Comparison of ENCODE assay signal across 16 cellular contexts in genomic region chr2:156689945-156690344, GRCh38.
DNase-seq lines count a peak whose midpoint lies in the region; ATAC-seq and TF ChIP-seq lines count a peak whose summit lies in the region.
"Had no signal": no experiment of that assay in that cellular context is flagged by ENCODE, and none has a peak within 500 bp of the region (broad histone marks: within the 10 kb centered on the region; RNA-seq: fewer than 3 reads in every experiment).

No MANE protein-coding gene starts in this region.

- H3K79me2 ChIP-seq in GM23338 (replicated peaks; ENCODE audit: insufficient read depth) = no peaks in the 10 kb centered on the region
- H3K79me2 ChIP-seq in mesendoderm (ENCODE audit: control insufficient read depth, insufficient read depth, low read length) = no peaks in the 10 kb centered on the region

- H3K18ac ChIP-seq in mesendoderm (ENCODE audit: low read length) = no peak overlapping the region

- H3K9me3 Mint-ChIP-seq in GM23338 = peaks cover 6% of the 10 kb centered on the region; the same call in 2 of the 3 replicates

- no peaks in the 10 kb centered on the region for H3K9me2 ChIP-seq in GM23338 (ENCODE audit: insufficient read depth)

- H3K4ac ChIP-seq in mesendoderm (ENCODE audit: low read depth, low read length) = no peak overlapping the region

- no CpG with 5 or more reads among the region's 1 CpG for whole genome bisulfite sequencing in mesendoderm (ENCODE audit: extremely low coverage, insufficient coverage, low lambda C conversion rate)

- H2BK15ac ChIP-seq in mesendoderm (replicated peaks; ENCODE audit: low read depth) = no peak overlapping the region

- H2BK5ac ChIP-seq in mesendoderm (ENCODE audit: low read length) = no peak overlapping the region

- no peaks in the 10 kb centered on the region for H3K36me3 ChIP-seq in GM23338 (ENCODE audit: insufficient read depth)
- H3K36me3 ChIP-seq in mesendoderm (ENCODE audit: control insufficient read depth, insufficient read depth, low read length) = no peaks in the 10 kb centered on the region

- no peaks in the 10 kb centered on the region for H4K20me1 ChIP-seq in GM23338 (replicated peaks; ENCODE audit: insufficient read depth)

- no peak overlapping the region for H3K27ac Mint-ChIP-seq in GM23338
- H3K27ac Mint-ChIP-seq: CD4-positive, alpha-beta memory T cell had no signal

- peak overlapping the region; percentile 33 for H4K5ac ChIP-seq in mesendoderm (ENCODE audit: low read length)

- peaks cover 14% of the 10 kb centered on the region for H3K4me1 Mint-ChIP-seq in GM23338
- H3K4me1 Mint-ChIP-seq: CD4-positive, alpha-beta memory T cell had no signal

- no peaks in the 10 kb centered on the region for H3K79me1 ChIP-seq in mesendoderm (ENCODE audit: low read length)

- H2BK120ac ChIP-seq in mesendoderm (ENCODE audit: low read depth, low read length) = no peak overlapping the region

- no peak for TF ChIP-seq CTCF in GM23338 (conservative IDR thresholded peaks at IDR 0.05; ENCODE audit: low read depth in 2 of 2)

- no peak overlapping the region for H3K4me3 Mint-ChIP-seq in GM23338
- H3K4me3 Mint-ChIP-seq: CD4-positive, alpha-beta memory T cell had no signal

- no peak overlapping the region for H3K9ac ChIP-seq in mesendoderm (ENCODE audit: low read length)

- H3K27ac ChIP-seq in GM23338 (ENCODE audit: low read depth) = no peak overlapping the region
- no peak overlapping the region for H3K27ac ChIP-seq in mesendoderm (ENCODE audit: low read depth, low read length)

- no peak overlapping the region for H4K8ac ChIP-seq in mesendoderm (ENCODE audit: low read depth, low read length)

- DNase-seq in GM23338 (ENCODE audit: low spot score) (no peak), OCI-M1 (lab: John Stamatoyannopoulos, UW) (peak; percentile 26), mesendoderm (no peak), nucleus accumbens (lab: John Stamatoyannopoulos, UW) (no peak), NCI-H1694 (lab: John Stamatoyannopoulos, UW) (no peak)
- DNase-seq: C1 segment of cervical spinal cord; Calu3; CD4-positive, alpha-beta memory T cell; COR-L47; EL; GDM1; GOT3; H7; HCEC 1CT had no signal

- no peak overlapping the region for H3K23ac ChIP-seq in mesendoderm (ENCODE audit: low read length)

- H3K27me3 ChIP-seq in GM23338 (ENCODE audit: insufficient read depth) (no peaks in the 10 kb centered on the region), mesendoderm (ENCODE audit: insufficient read depth, low read length, poor library complexity) (no peaks in the 10 kb centered on the region)

- H3K27me3 Mint-ChIP-seq in GM23338 (ENCODE audit: insufficient read depth, low read depth, poor library complexity) = no peaks in the 10 kb centered on the region

- peaks cover 8% of the 10 kb centered on the region; the same call in 1 of the 3 replicates for H3K36me3 Mint-ChIP-seq in GM23338 (ENCODE audit: low read depth)
- H3K36me3 Mint-ChIP-seq: CD4-positive, alpha-beta memory T cell had no signal

- H3F3A ChIP-seq in GM23338 (replicated peaks; ENCODE audit: low read depth) = no peaks in the 10 kb centered on the region

- H3K4me2 ChIP-seq in GM23338 (no peak overlapping the region), mesendoderm (ENCODE audit: low read length) (no peak overlapping the region)

- ATAC-seq in GM23338 (no peak), HG02642 (IDR thresholded peaks at IDR 0.05; ENCODE audit: poor library complexity, unreplicated experiment) (no peak)
- ATAC-seq: GM12878 had no signal

- H3K56ac ChIP-seq in mesendoderm (ENCODE audit: low read length) = no peak overlapping the region

- H3K4me3 ChIP-seq in GM23338 (no peak overlapping the region), mesendoderm (ENCODE audit: low read length) (no peak overlapping the region)
- H3K4me3 ChIP-seq: GM12878 had no signal

- 0 out of 2 replicates have a peak, but pooled peaks cover 10% of the 10 kb centered on the region for H3K4me1 ChIP-seq in GM23338 (ENCODE audit: insufficient read depth)
- H3K4me1 ChIP-seq in mesendoderm (ENCODE audit: control insufficient read depth, low read depth, low read length) = peaks cover 3% of the 10 kb centered on the region

- H2AFZ ChIP-seq in GM23338 = peak overlapping the region; percentile 83; the same call in 1 of the 2 replicates

- no peak overlapping the region for H2AK5ac ChIP-seq in mesendoderm (ENCODE audit: low read length)

TF ChIP-seq in GM23338, 12 proteins besides CTCF, POLR2A, EP300 and RAD21 (continues in another document):
- TF ChIP-seq NANOG (IDR thresholded peaks at IDR 0.05; ENCODE audit: borderline replicate concordance) = no peak
- TF ChIP-seq ZNF114 (CRISPR knock-in tag; IDR thresholded peaks at IDR 0.05) = no peak
- TF ChIP-seq, protein P1, sequence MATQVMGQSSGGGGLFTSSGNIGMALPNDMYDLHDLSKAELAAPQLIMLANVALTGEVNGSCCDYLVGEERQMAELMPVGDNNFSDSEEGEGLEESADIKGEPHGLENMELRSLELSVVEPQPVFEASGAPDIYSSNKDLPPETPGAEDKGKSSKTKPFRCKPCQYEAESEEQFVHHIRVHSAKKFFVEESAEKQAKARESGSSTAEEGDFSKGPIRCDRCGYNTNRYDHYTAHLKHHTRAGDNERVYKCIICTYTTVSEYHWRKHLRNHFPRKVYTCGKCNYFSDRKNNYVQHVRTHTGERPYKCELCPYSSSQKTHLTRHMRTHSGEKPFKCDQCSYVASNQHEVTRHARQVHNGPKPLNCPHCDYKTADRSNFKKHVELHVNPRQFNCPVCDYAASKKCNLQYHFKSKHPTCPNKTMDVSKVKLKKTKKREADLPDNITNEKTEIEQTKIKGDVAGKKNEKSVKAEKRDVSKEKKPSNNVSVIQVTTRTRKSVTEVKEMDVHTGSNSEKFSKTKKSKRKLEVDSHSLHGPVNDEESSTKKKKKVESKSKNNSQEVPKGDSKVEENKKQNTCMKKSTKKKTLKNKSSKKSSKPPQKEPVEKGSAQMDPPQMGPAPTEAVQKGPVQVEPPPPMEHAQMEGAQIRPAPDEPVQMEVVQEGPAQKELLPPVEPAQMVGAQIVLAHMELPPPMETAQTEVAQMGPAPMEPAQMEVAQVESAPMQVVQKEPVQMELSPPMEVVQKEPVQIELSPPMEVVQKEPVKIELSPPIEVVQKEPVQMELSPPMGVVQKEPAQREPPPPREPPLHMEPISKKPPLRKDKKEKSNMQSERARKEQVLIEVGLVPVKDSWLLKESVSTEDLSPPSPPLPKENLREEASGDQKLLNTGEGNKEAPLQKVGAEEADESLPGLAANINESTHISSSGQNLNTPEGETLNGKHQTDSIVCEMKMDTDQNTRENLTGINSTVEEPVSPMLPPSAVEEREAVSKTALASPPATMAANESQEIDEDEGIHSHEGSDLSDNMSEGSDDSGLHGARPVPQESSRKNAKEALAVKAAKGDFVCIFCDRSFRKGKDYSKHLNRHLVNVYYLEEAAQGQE (IDR thresholded peaks at IDR 0.05; ENCODE audit: unreplicated experiment) = no peak
- TF ChIP-seq ZNF331 (CRISPR knock-in tag; IDR thresholded peaks at IDR 0.05; ENCODE audit: low read depth) = no peak
- no peak for TF ChIP-seq CREB1 (CRISPR knock-in tag; IDR thresholded peaks at IDR 0.05; ENCODE audit: low read depth)
- TF ChIP-seq POLR2AphosphoS5 (IDR thresholded peaks at IDR 0.05; ENCODE audit: low read depth) = no peak
- TF ChIP-seq JUNB (IDR thresholded peaks at IDR 0.05; ENCODE audit: unreplicated experiment) = no peak
- TF ChIP-seq ETS1 (IDR thresholded peaks at IDR 0.05) = no peak
- TF ChIP-seq EZH2phosphoT487 (IDR thresholded peaks at IDR 0.05; ENCODE audit: unreplicated experiment) = no peak
